In the genomic region with DNA sequence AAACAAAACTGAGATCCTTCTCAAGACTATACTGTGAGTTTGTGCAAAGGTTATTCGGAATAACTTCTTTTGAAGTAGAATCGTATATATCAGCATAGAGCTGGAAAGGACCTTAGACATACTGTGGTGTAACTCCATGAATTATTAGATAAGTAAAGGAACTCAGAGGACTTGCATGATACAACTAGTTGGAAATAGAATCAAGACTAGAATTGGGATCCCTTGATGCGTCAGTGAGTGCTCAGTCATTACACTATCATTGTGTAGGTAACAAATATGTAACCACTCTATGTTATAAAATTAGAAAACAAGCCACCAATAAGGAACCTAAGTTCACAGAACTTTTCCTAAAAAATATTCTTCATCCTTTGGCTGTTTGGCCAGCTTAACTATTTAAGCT, we compare ENCODE assay signal across 10 cellular contexts.
A peak's percentile ranks its signal among the peaks of the same experiment; 100 is the strongest.
DNase-seq lines count a peak whose midpoint lies in the region; ATAC-seq lines count a peak whose summit lies in the region.
"Had no signal": no experiment of that assay in that cellular context is flagged by ENCODE, and none has a peak within 500 bp of the region (broad histone marks: within the 10 kb centered on the region; RNA-seq: fewer than 3 reads in every experiment).

No MANE protein-coding gene starts in this region.

- DNase-seq in activated CD4-positive, alpha-beta T cell treated with anti-CD3 and anti-CD28 coated beads, Interleukin-2, amount 10 ng/mL, durations not matched to agents 24 days and 14 days, result no peak
- no peak for DNase-seq in activated CD4-positive, alpha-beta T cell treated with anti-CD3 and anti-CD28 coated beads, Interleukin-2, amount 50 U/mL, for 4 hours
- DNase-seq in activated naive CD8-positive, alpha-beta T cell treated with anti-CD3 and anti-CD28 coated beads for 36 hours, result no peak
- no peak for DNase-seq in left ventricle myocardium superior
- DNase-seq in Right ventricle myocardium inferior (ENCODE audit: missing footprints), result no peak
- DNase-seq: AML-193, DMS53, GF-D8 had no signal

- peaks cover 3% of the 10 kb centered on the region for H3K9me3 Mint-ChIP-seq in activated CD4-positive, alpha-beta T cell treated with anti-CD3 and anti-CD28 coated beads, Interleukin-2, amount 10 ng/mL, durations not matched to agents 24 days and 14 days
- peaks cover 4% of the 10 kb centered on the region for H3K9me3 Mint-ChIP-seq in activated naive CD8-positive, alpha-beta T cell (ENCODE audit: low read depth)
- peaks cover 9% of the 10 kb centered on the region for H3K9me3 Mint-ChIP-seq in activated naive CD8-positive, alpha-beta T cell treated with anti-CD3 and anti-CD28 coated beads for 36 hours

- H3K4me1 Mint-ChIP-seq in activated CD4-positive, alpha-beta T cell treated with anti-CD3 and anti-CD28 coated beads, Interleukin-2, amount 10 ng/mL, durations not matched to agents 24 days and 14 days, result peaks cover 41% of the 10 kb centered on the region
- H3K4me1 Mint-ChIP-seq in activated naive CD8-positive, alpha-beta T cell (ENCODE audit: low read depth), result peaks cover 76% of the 10 kb centered on the region
- peaks cover 61% of the 10 kb centered on the region for H3K4me1 Mint-ChIP-seq in activated naive CD8-positive, alpha-beta T cell treated with anti-CD3 and anti-CD28 coated beads for 36 hours

- peak overlapping the region; percentile 36 for H3K27ac Mint-ChIP-seq in activated CD4-positive, alpha-beta T cell treated with anti-CD3 and anti-CD28 coated beads, Interleukin-2, amount 10 ng/mL, durations not matched to agents 24 days and 14 days
- peak overlapping the region; percentile 76 for H3K27ac Mint-ChIP-seq in activated naive CD8-positive, alpha-beta T cell
- no peak overlapping the region for H3K27ac Mint-ChIP-seq in activated naive CD8-positive, alpha-beta T cell treated with anti-CD3 and anti-CD28 coated beads for 36 hours

- H3K4me3 Mint-ChIP-seq in activated CD4-positive, alpha-beta T cell treated with anti-CD3 and anti-CD28 coated beads, Interleukin-2, amount 10 ng/mL, durations not matched to agents 24 days and 14 days, result no peak overlapping the region
- H3K4me3 Mint-ChIP-seq in activated naive CD8-positive, alpha-beta T cell, result no peak overlapping the region
- no peak overlapping the region for H3K4me3 Mint-ChIP-seq in activated naive CD8-positive, alpha-beta T cell treated with anti-CD3 and anti-CD28 coated beads for 36 hours

- intact Hi-C loops in activated CD4-positive, alpha-beta T cell treated with anti-CD3 and anti-CD28 coated beads, Interleukin-2, amount 10 ng/mL, durations not matched to agents 24 days and 14 days (cut with micrococcal nuclease), result loop anchor here (5.0 kb wide), 1 partner anchor 35 kb away; no protein-coding TSS in a partner anchor
- intact Hi-C loops in left ventricle myocardium superior (cut with micrococcal nuclease) (no loop called here), Right ventricle myocardium inferior (cut with DNase I) (no loop called here)

- peak; percentile 56 for ATAC-seq in left ventricle myocardium superior
- ATAC-seq in Right ventricle myocardium inferior, result no peak
- ATAC-seq in HG03025 (IDR thresholded peaks at IDR 0.05; ENCODE audit: low FRiP score, unreplicated experiment), result no peak

- peaks cover 54% of the 10 kb centered on the region for H3K36me3 Mint-ChIP-seq in activated CD4-positive, alpha-beta T cell treated with anti-CD3 and anti-CD28 coated beads, Interleukin-2, amount 10 ng/mL, durations not matched to agents 24 days and 14 days (ENCODE audit: low read depth)
- H3K36me3 Mint-ChIP-seq in activated naive CD8-positive, alpha-beta T cell, result peaks cover 19% of the 10 kb centered on the region
- H3K36me3 Mint-ChIP-seq in activated naive CD8-positive, alpha-beta T cell treated with anti-CD3 and anti-CD28 coated beads for 36 hours, result peaks cover 62% of the 10 kb centered on the region

- H3K27me3 Mint-ChIP-seq in activated CD4-positive, alpha-beta T cell treated with anti-CD3 and anti-CD28 coated beads, Interleukin-2, amount 10 ng/mL, durations not matched to agents 24 days and 14 days, result no peaks in the 10 kb centered on the region
- no peaks in the 10 kb centered on the region for H3K27me3 Mint-ChIP-seq in activated naive CD8-positive, alpha-beta T cell
- H3K27me3 Mint-ChIP-seq in activated naive CD8-positive, alpha-beta T cell treated with anti-CD3 and anti-CD28 coated beads for 36 hours, result no peaks in the 10 kb centered on the region
